1 cellular context compared by ENCODE assay signal in the genomic region with DNA sequence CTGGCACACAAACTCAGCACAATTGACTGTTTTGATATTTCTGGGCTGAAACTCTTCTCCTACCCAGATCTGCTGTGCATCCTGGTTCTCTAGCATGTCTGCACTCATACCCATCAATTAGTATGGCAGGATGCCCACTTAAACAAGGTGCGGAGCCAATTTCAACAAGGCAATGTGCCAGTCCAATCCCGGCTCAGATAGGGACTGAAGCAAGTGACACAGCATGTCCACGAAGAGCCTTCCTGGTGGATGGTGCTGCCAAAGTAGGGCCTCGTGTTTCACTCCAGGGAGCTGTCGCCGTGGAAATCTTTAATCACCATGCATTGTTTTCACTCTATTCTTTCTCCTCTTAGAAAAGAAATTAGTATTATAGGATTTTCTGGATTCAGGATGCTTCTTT.
TF ChIP-seq lines count a peak whose summit lies in the region.

No MANE protein-coding gene starts in this region.

TF ChIP-seq in WTC11, 78 proteins besides CTCF, POLR2A, EP300 and RAD21 (continued from another document):
- TF ChIP-seq ZNF281 (CRISPR knock-in tag; IDR thresholded peaks at IDR 0.05), result no peak
- no peak for TF ChIP-seq KAT7 (CRISPR knock-in tag; IDR thresholded peaks at IDR 0.05; ENCODE audit: borderline replicate concordance)
- no peak for TF ChIP-seq PRRX2 (CRISPR knock-in tag; IDR thresholded peaks at IDR 0.05)
